ENCODE assay signal across 8 cellular contexts in genomic region chr4:122921971-122922876, GRCh38. TPM values are rescaled to one million over a fixed set of nuclear protein-coding genes. Genes with fewer than 3 reads are reported as not detected.
DNase-seq lines count a peak whose midpoint lies in the region; ATAC-seq and TF ChIP-seq lines count a peak whose summit lies in the region.

A gene with protein sequence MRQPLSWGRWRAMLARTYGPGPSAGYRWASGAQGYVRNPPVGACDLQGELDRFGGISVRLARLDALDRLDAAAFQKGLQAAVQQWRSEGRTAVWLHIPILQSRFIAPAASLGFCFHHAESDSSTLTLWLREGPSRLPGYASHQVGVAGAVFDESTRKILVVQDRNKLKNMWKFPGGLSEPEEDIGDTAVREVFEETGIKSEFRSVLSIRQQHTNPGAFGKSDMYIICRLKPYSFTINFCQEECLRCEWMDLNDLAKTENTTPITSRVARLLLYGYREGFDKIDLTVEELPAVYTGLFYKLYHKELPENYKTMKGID (minus strand): TSS chr4:122922597. CDS start chr4:122922572, 25 bp downstream.

- WGBS in ectodermal cell, 2 experiments, result 0% methylated on average over 63 of the region's 63 CpGs

- peak within 1 kb of the TSS; percentile 95 for H3K4me3 ChIP-seq in BE2C (ENCODE audit: low read depth, low read length)
- H3K4me3 ChIP-seq in ectodermal cell (ENCODE audit: insufficient read depth, low read depth, low read length), result peak within 1 kb of the TSS; percentile 94
- peak within 1 kb of the TSS; percentile 71 for H3K4me3 ChIP-seq in lower lobe of right lung

- no peaks in the 10 kb centered on the region; the same call in 1 of the 2 replicates for H3K4me1 ChIP-seq in BE2C
- H3K4me1 ChIP-seq in ectodermal cell (ENCODE audit: control insufficient read depth, insufficient read depth, low read length), result peaks cover 5% of the 10 kb centered on the region
- peaks cover 22% of the 10 kb centered on the region for H3K4me1 ChIP-seq in lower lobe of right lung

- no peaks in the 10 kb centered on the region for H3K36me3 ChIP-seq in BE2C
- H3K36me3 ChIP-seq in ectodermal cell (ENCODE audit: control insufficient read depth, insufficient read depth, low read length), result no peaks in the 10 kb centered on the region
- H3K36me3 ChIP-seq in lower lobe of right lung, result no peaks in the 10 kb centered on the region

- TF ChIP-seq CTCF in BE2C (IDR thresholded peaks at IDR 0.05; ENCODE audit: low read depth, low read length) (no peak), lower lobe of right lung (IDR thresholded peaks at IDR 0.05) (no peak)

- H3K27ac ChIP-seq in ectodermal cell (ENCODE audit: insufficient read depth, low read depth, low read length, poor library complexity, severe bottlenecking) (peak within 1 kb of the TSS; percentile 61), lower lobe of right lung (peak within 1 kb of the TSS; percentile 69)

- no peaks in the 10 kb centered on the region for H3K9me3 ChIP-seq in BE2C
- H3K9me3 ChIP-seq in ectodermal cell (ENCODE audit: control insufficient read depth, low read length), result no peaks in the 10 kb centered on the region
- no peaks in the 10 kb centered on the region for H3K9me3 ChIP-seq in lower lobe of right lung

- DNase-seq in BE2C (peak; percentile 65), NCI-H510A treated with DMSO at 0.1 percent for 48 hours (lab: John Stamatoyannopoulos, UW) (peak; percentile 10), lower lobe of right lung (peak; percentile 79)
- peak; percentile 6 to 9 for DNase-seq in activated CD4-positive, alpha-beta T cell treated with anti-CD3 and anti-CD28 coated beads, Interleukin-2, amount 50 U/mL, for 4 hours
- peak; percentile 6 for DNase-seq in stimulated activated CD8-positive, alpha-beta memory T cell treated with anti-CD3 and anti-CD28 coated beads, Interleukin-12 subunit alpha, Interleukin-12 subunit beta, amount 100 ng/mL, for 4 hours (ENCODE audit: low read depth)

- H3K27me3 ChIP-seq in BE2C (no peaks in the 10 kb centered on the region), ectodermal cell (ENCODE audit: control insufficient read depth, insufficient read depth, low read length, poor library complexity, severe bottlenecking) (no peaks in the 10 kb centered on the region), lower lobe of right lung (ENCODE audit: low read depth) (no peaks in the 10 kb centered on the region)

- intact Hi-C loops in lower lobe of right lung (cut with DNase I), result no loop called here

- peak; percentile 77 for ATAC-seq in GM18907 (IDR thresholded peaks at IDR 0.05; ENCODE audit: unreplicated experiment)
- ATAC-seq in HG03097 (IDR thresholded peaks at IDR 0.05; ENCODE audit: low FRiP score, unreplicated experiment), result peak; percentile 80
- ATAC-seq in lower lobe of right lung, result peak; percentile 92 to 96

RNA-seq across cellular contexts. Expression of the gene that starts here (rescaled TPM):
- 9.4 TPM for polyA plus RNA-seq in BE2C (2012; ENCODE audit: insufficient read depth, insufficient read length, low read depth)
- polyA plus RNA-seq in ectodermal cell (2013, experiment 1 of 4), result 15.5 TPM
- polyA plus RNA-seq in ectodermal cell (2013, experiment 2 of 4), result 14.6 TPM
- 14.6 TPM for polyA plus RNA-seq in ectodermal cell (2013, experiment 3 of 4)
- polyA plus RNA-seq in ectodermal cell (2013, experiment 4 of 4), result 14.8 TPM
- total RNA-seq in lower lobe of right lung, result 5.3 TPM

Comparison
In these comparisons a context has a peak if more than half of its experiments do, and no peak if none do; other contexts are left out.
1. Peak in every context shown above with its lines: DNase-seq, ATAC-seq, H3K4me3 ChIP-seq and H3K27ac ChIP-seq.
2. DNase-seq: peak in every context shown above with its lines; median percentile 79 in lower lobe of right lung; 65 in BE2C; 10 in NCI-H510A treated with DMSO at 0.1 percent for 48 hours; 8 in activated CD4-positive, alpha-beta T cell treated with anti-CD3 and anti-CD28 coated beads, Interleukin-2, amount 50 U/mL, for 4 hours; 6 in stimulated activated CD8-positive, alpha-beta memory T cell treated with anti-CD3 and anti-CD28 coated beads, Interleukin-12 subunit alpha, Interleukin-12 subunit beta, amount 100 ng/mL, for 4 hours.